Comparison of ENCODE assay signal across 24 cellular contexts in the genomic region with DNA sequence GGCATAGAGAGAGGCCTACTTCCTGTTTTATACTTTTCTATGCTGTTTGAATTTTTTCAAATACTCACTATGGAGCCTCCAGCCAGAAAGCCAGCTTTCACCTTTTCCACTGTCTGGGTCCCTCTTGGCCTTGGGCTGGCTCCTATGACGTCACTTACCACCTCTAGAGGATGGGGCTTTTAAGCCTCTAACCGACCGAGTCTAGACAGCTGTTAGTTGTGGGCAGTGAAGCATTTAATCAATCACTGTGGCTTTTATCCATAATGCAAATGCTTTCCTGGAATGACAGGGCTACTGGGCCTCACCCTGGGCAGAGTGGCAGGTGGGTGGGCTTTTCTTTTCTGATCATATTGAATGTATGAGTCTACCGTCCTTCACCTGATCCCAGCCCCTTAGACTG.
DNase-seq lines count a peak whose midpoint lies in the region; ATAC-seq and TF ChIP-seq lines count a peak whose summit lies in the region.
"Had no signal": no experiment of that assay in that cellular context is flagged by ENCODE, and none has a peak within 500 bp of the region (broad histone marks: within the 10 kb centered on the region; RNA-seq: fewer than 3 reads in every experiment).

No MANE protein-coding gene starts in this region.

- H3K4me1 ChIP-seq in Panc1 (ENCODE audit: control insufficient read depth, insufficient read depth, low read length): peaks cover 11% of the 10 kb centered on the region
- H3K4me1 ChIP-seq: breast epithelium, heart left ventricle, psoas muscle had no signal

- intact Hi-C loops in Panc1 (cut with micrococcal nuclease; ENCODE audit: unreplicated experiment): no loop called here
- intact Hi-C loops in posterior vena cava (cut with DNase I): no loop called here
- intact Hi-C loops in cardiac septum (cut with DNase I): no loop called here

- no TSS peak for BruUV-seq in Panc1 (replicated peaks; lab: Mats Ljungman, UMichigan)

- CTCF ChIA-PET in Panc1 (lab: Charles Lee): no interaction called here

- no peaks in the 10 kb centered on the region; the same call in 1 of the 2 replicates for H3K36me3 ChIP-seq in Panc1 (ENCODE audit: control insufficient read depth, insufficient read depth, low read length)
- H3K36me3 ChIP-seq: breast epithelium had no signal

- in situ Hi-C loops in Panc1 (cut with HindIII; ENCODE audit: low pct_unique_long_range_greater_than_20kb, low sequenced_read_pairs): no loop called here

- no peak for TF ChIP-seq CTCF in Panc1 (IDR thresholded peaks at IDR 0.05)

- H3K27me3 ChIP-seq in Panc1 (ENCODE audit: control insufficient read depth, insufficient read depth, low read length): no peaks in the 10 kb centered on the region
- H3K27me3 ChIP-seq: breast epithelium had no signal

- POLR2A ChIA-PET in Panc1 (lab: Charles Lee): no interaction called here

- H3K9me3 ChIP-seq in Panc1 (ENCODE audit: control insufficient read depth, insufficient read depth, low read depth, low read length): no peaks in the 10 kb centered on the region
- H3K9me3 ChIP-seq: breast epithelium, psoas muscle had no signal

- DNase-seq in DMS79 treated with DMSO at 0.1 percent for 48 hours (lab: John Stamatoyannopoulos, UW) (peak; percentile 14), DMS79 (lab: John Stamatoyannopoulos, UW) (no peak), Panc1 (ENCODE audit: low read depth, low spot score) (no peak), posterior vena cava (ENCODE audit: low spot score) (peak; percentile 11), cardiac septum (ENCODE audit: low spot score) (no peak)
- no peak for DNase-seq in activated CD4-positive, CD25-positive, alpha-beta regulatory T cell treated with anti-CD3 and anti-CD28 coated beads, Interleukin-2, amount 50 U/mL, for 72 hours
- DNase-seq in activated CD4-positive, alpha-beta T cell treated with anti-CD3 and anti-CD28 coated beads, Interleukin-2, amount 50 U/mL, for 48 hours: no peak
- DNase-seq: activated naive CD4-positive, alpha-beta T cell treated with Interleukin-2 at 50 U/mL for 16 hours; activated T-cell treated with anti-CD3 and anti-CD28 coated beads, Interleukin-2, amount 50 U/mL, for 48 hours; amniotic stem cell; effector CD8-positive, alpha-beta T cell; GF-D8; heart left ventricle; mammary epithelial cell; NCI-H1092; NCI-H187; NK-92 treated with Interleukin-12 subunit alpha and Interleukin-12 subunit beta, amount 100 ng/mL, for 24 hours; psoas muscle; substantia nigra; T-cell had no signal

- H3K4me3 ChIP-seq in Panc1 (ENCODE audit: low read depth in 2 of 2, low read length in 2 of 2): no peak overlapping the region
- H3K4me3 ChIP-seq: breast epithelium, heart left ventricle, psoas muscle, skin epidermis had no signal

- ATAC-seq in HG02798 (IDR thresholded peaks at IDR 0.05; ENCODE audit: poor library complexity, unreplicated experiment) (peak; percentile 57), Panc1 (no peak)
- ATAC-seq: heart left ventricle, psoas muscle, T-cell had no signal

- peak overlapping the region; percentile 60 for H3K27ac ChIP-seq in Panc1 (ENCODE audit: low read length)
- H3K27ac ChIP-seq: 22Rv1, breast epithelium, heart left ventricle, psoas muscle, skin epidermis had no signal

Comparison
In these comparisons a context has a peak if more than half of its experiments do, and no peak if none do; other contexts are left out.
1. DNase-seq: peak in DMS79 treated with DMSO at 0.1 percent for 48 hours (single experiment) and posterior vena cava (single experiment); none in DMS79 (single experiment), Panc1 (single experiment), activated CD4-positive, CD25-positive, alpha-beta regulatory T cell treated with anti-CD3 and anti-CD28 coated beads, Interleukin-2, amount 50 U/mL, for 72 hours (single experiment), activated CD4-positive, alpha-beta T cell treated with anti-CD3 and anti-CD28 coated beads, Interleukin-2, amount 50 U/mL, for 48 hours (0 of 2) and cardiac septum (single experiment).